In genomic region chr7:2095533-2095932, GRCh38 we compare ENCODE assay signal across 24 cellular contexts.
DNase-seq lines count a peak whose midpoint lies in the region; ATAC-seq, FAIRE-seq and TF ChIP-seq lines count a peak whose summit lies in the region.
"Had no signal": no experiment of that assay in that cellular context is flagged by ENCODE, and none has a peak within 500 bp of the region (broad histone marks: within the 10 kb centered on the region; RNA-seq: fewer than 3 reads in every experiment).

No MANE protein-coding gene starts in this region.

- no peak for TF ChIP-seq CTCF in natural killer cell (IDR thresholded peaks at IDR 0.05)
- no peak for TF ChIP-seq CTCF in brain (conservative IDR thresholded peaks at IDR 0.05)
- TF ChIP-seq CTCF in nephron progenitor cell (IDR thresholded peaks at IDR 0.05), result no peak

- intact Hi-C loops in natural killer cell (cut with micrococcal nuclease), result no loop called here

- H3K27me3 Mint-ChIP-seq in natural killer cell (ENCODE audit: low read depth in 2 of 2), result peaks cover 16 to 29% of the 10 kb centered on the region in 2 donors
- peaks cover 0 to 19% of the 10 kb centered on the region in 2 donors for H3K27me3 Mint-ChIP-seq in natural killer cell treated with Interleukin-12 subunit alpha and Interleukin-12 subunit beta and Interleukin-15 and Interleukin-18, amount 100 ng/mL, for 72 hours
- no peaks in the 10 kb centered on the region for H3K27me3 Mint-ChIP-seq in brain
- peaks cover 7% of the 10 kb centered on the region for H3K27me3 Mint-ChIP-seq in nephron progenitor cell (ENCODE audit: low read depth, poor library complexity)
- H3K27me3 Mint-ChIP-seq: B cell; CD4-positive, alpha-beta T cell had no signal

- FAIRE-seq in urothelium cell line (lab: Jason Lieb, UNC), result peak; percentile 88
- FAIRE-seq: A549, GM12878 had no signal

- H3K4me3 Mint-ChIP-seq in natural killer cell, result peak overlapping the region; percentile 9
- no peak overlapping the region for H3K4me3 Mint-ChIP-seq in natural killer cell treated with Interleukin-12 subunit alpha and Interleukin-12 subunit beta and Interleukin-15 and Interleukin-18, amount 100 ng/mL, for 72 hours
- H3K4me3 Mint-ChIP-seq in brain, result no peak overlapping the region
- no peak overlapping the region for H3K4me3 Mint-ChIP-seq in nephron progenitor cell
- H3K4me3 Mint-ChIP-seq: B cell; CD4-positive, alpha-beta T cell; HFFc6 had no signal

- no peaks in the 10 kb centered on the region for H3K36me3 Mint-ChIP-seq in natural killer cell
- H3K36me3 Mint-ChIP-seq in natural killer cell treated with Interleukin-12 subunit alpha and Interleukin-12 subunit beta and Interleukin-15 and Interleukin-18, amount 100 ng/mL, for 72 hours, result peaks cover 4% of the 10 kb centered on the region
- H3K36me3 Mint-ChIP-seq in brain, result peaks cover 26% of the 10 kb centered on the region
- H3K36me3 Mint-ChIP-seq in nephron progenitor cell (ENCODE audit: low read depth), result peaks cover 28% of the 10 kb centered on the region

- H3K4me1 Mint-ChIP-seq in natural killer cell (peaks cover 41 to 66% of the 10 kb centered on the region in 2 donors), brain (peaks cover 58% of the 10 kb centered on the region), nephron progenitor cell (peaks cover 56% of the 10 kb centered on the region)
- peaks cover 21 to 51% of the 10 kb centered on the region in 2 donors for H3K4me1 Mint-ChIP-seq in natural killer cell treated with Interleukin-12 subunit alpha and Interleukin-12 subunit beta and Interleukin-15 and Interleukin-18, amount 100 ng/mL, for 72 hours (ENCODE audit: low read depth in 2 of 2)

- DNase-seq in natural killer cell, result no peak
- DNase-seq in natural killer cell treated with Interleukin-12 subunit alpha and Interleukin-12 subunit beta and Interleukin-15 and Interleukin-18, amount 100 ng/mL, for 72 hours (ENCODE audit: low spot score), result no peak
- no peak for DNase-seq in nephron progenitor cell
- DNase-seq in urothelium cell line (ENCODE audit: low spot score), result no peak
- no peak for DNase-seq in activated T-cell treated with anti-CD3 and anti-CD28 coated beads, Interleukin-2, amount 50 U/mL, for 1 hour
- no peak for DNase-seq in DMS153 treated with DMSO at 0.1 percent for 48 hours (lab: John Stamatoyannopoulos, UW; ENCODE audit: unreplicated experiment)
- DNase-seq: CD4-positive, alpha-beta T cell; COR-L47; DMS 273 treated with DMSO at 0.1 percent for 48 hours; DND-41; H7; HFFc6; Kasumi-1; NCI-H1417 treated with DMSO at 0.1 percent for 48 hours; NCI-H187; NCI-H446 treated with DMSO at 0.1 percent for 48 hours; NCI-H774; NK-92 treated with Interleukin-12 subunit alpha and Interleukin-12 subunit beta, amount 100 ng/mL, for 24 hours; Peyer's patch had no signal

- H3K27ac Mint-ChIP-seq in natural killer cell, result no peak overlapping the region
- H3K27ac Mint-ChIP-seq in natural killer cell treated with Interleukin-12 subunit alpha and Interleukin-12 subunit beta and Interleukin-15 and Interleukin-18, amount 100 ng/mL, for 72 hours, result no peak overlapping the region
- H3K27ac Mint-ChIP-seq in brain, result peak overlapping the region in 3 of 5 experiments; percentile 38 to 79 (median 78)
- H3K27ac Mint-ChIP-seq in nephron progenitor cell, result peak overlapping the region; percentile 92
- H3K27ac Mint-ChIP-seq: CD4-positive, alpha-beta T cell; HFFc6 had no signal

- H3K9me3 Mint-ChIP-seq in natural killer cell, result no peaks in the 10 kb centered on the region
- H3K9me3 Mint-ChIP-seq in natural killer cell treated with Interleukin-12 subunit alpha and Interleukin-12 subunit beta and Interleukin-15 and Interleukin-18, amount 100 ng/mL, for 72 hours, result no peaks in the 10 kb centered on the region
- peaks cover 0 to 10% (median 0%) of the 10 kb centered on the region in 5 experiments for H3K9me3 Mint-ChIP-seq in brain
- peaks cover 6% of the 10 kb centered on the region for H3K9me3 Mint-ChIP-seq in nephron progenitor cell
- H3K9me3 Mint-ChIP-seq: CD4-positive, alpha-beta T cell; HFFc6 had no signal

- ATAC-seq in natural killer cell, result no peak
- no peak for ATAC-seq in natural killer cell treated with Interleukin-12 subunit alpha and Interleukin-12 subunit beta and Interleukin-15 and Interleukin-18, amount 100 ng/mL, for 72 hours
- no peak for ATAC-seq in activated CD4-positive, CD25-positive, alpha-beta regulatory T cell treated with anti-CD3 and anti-CD28 coated beads, Interleukin-2, amount 50 U/mL, for 24 hours
- ATAC-seq: A549, GM12878 had no signal

Comparison
In these comparisons a context has a peak if more than half of its experiments do, and no peak if none do; other contexts are left out.
1. H3K27ac Mint-ChIP-seq: peak in brain (3 of 5) and nephron progenitor cell (single experiment); none in natural killer cell (0 of 2) and natural killer cell treated with Interleukin-12 subunit alpha and Interleukin-12 subunit beta and Interleukin-15 and Interleukin-18, amount 100 ng/mL, for 72 hours (0 of 2).